Comparison of ENCODE assay signal across 1 cellular context in genomic region chr15:69555080-69555479, GRCh38.
TF ChIP-seq lines count a peak whose summit lies in the region.

No MANE protein-coding gene starts in this region.

TF ChIP-seq in HepG2, 621 proteins besides CTCF, POLR2A, EP300 and RAD21 (continued from another document):
- TF ChIP-seq PRDM10 (CRISPR knock-in tag; IDR thresholded peaks at IDR 0.05; ENCODE audit: low read depth): no peak
- TF ChIP-seq PPARG (CRISPR knock-in tag; conservative IDR thresholded peaks at IDR 0.05): no peak
